ENCODE assay signal across 8 cellular contexts in the genomic region with DNA sequence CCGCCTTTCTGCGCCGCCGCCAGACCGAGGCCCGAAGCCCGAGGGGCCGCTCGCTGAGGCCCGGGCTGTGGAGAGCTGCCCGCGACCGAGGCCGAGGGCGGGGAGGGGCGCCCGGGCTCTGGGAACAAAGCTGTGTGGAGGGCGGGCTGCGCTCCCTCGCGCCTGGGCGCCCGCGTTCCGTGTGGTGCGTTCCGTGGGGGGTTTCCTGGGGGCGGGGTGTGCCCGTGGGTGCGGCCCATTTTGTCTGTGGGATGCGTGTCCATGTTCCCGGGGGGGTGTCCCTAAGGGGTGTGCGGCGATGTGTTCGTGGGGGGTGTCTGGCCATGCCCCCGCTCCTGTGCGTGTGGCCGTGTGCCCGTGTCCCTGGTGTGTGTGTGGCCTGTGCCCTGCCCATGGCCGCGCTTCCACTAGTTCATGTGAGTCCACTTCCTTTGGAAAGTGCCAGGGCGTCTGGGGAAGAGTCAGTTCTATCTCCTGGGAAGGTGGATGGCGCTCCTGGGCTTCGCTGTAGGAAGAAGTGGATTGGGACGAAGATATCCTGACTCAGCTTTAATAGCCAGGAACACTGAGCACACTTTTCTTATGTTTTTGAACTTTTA. TPM values are rescaled to one million over a fixed set of nuclear protein-coding genes. Genes with fewer than 3 reads are reported as not detected.
DNase-seq lines count a peak whose midpoint lies in the region; ATAC-seq, FAIRE-seq and TF ChIP-seq lines count a peak whose summit lies in the region.

No MANE protein-coding gene starts in this region.

- H3K4me1 ChIP-seq in A673 (ENCODE audit: insufficient read depth, low read length, poor library complexity, severe bottlenecking) = peaks cover 18% of the 10 kb centered on the region
- peaks cover 3% of the 10 kb centered on the region for H3K4me1 ChIP-seq in Loucy (ENCODE audit: insufficient read depth, low read length, poor library complexity, severe bottlenecking)
- H3K4me1 ChIP-seq in H1 (replicated peaks in 1 of 4; ENCODE audit: control insufficient read depth in 3 of 4, insufficient read depth in 4 of 4, low read length in 3 of 4) = peaks cover 0 to 10% (median 2%) of the 10 kb centered on the region in 4 experiments; a peak in 4 of 7 replicates
- H3K4me1 ChIP-seq in muscle layer of duodenum (ENCODE audit: control insufficient read depth in 1 of 2, insufficient read depth in 2 of 2, low read length in 2 of 2) = peaks cover 5 to 7% of the 10 kb centered on the region in 2 donors

- H2BK120ac ChIP-seq in H1 (replicated peaks; ENCODE audit: low read depth, low read length) = no peak overlapping the region

- H3K9me3 Mint-ChIP-seq in stimulated activated effector memory CD8-positive, alpha-beta T cell treated with anti-CD3 and anti-CD28 coated beads, Interleukin-12 subunit alpha, Interleukin-12 subunit beta, amount 100 ng/mL, for 72 hours = no peaks in the 10 kb centered on the region

- 2% methylated on average over 29 of the region's 45 CpGs; no CpG with 5 or more reads in 1 of the 2 experiments for WGBS in H1 (ENCODE audit: extremely low coverage in 1 of 2, insufficient coverage in 1 of 2, insufficient read length in 1 of 2, insufficient replicate concordance in 2 of 2, low coverage in 1 of 2, low lambda C conversion rate in 2 of 2, missing lambda C conversion rate in 1 of 2), 2 experiments

- TF ChIP-seq POLR2A in H1 (IDR thresholded peaks at IDR 0.05; ENCODE audit: control extremely low read depth in 1 of 2, low read depth in 2 of 2, low read length in 2 of 2) = peak in 1 of 2 experiments; percentile 17; a peak in 2 of 3 replicates

- TF ChIP-seq CTCF in A673 (conservative IDR thresholded peaks at IDR 0.05; ENCODE audit: low read depth, low read length) (no peak), Loucy (conservative IDR thresholded peaks at IDR 0.05; ENCODE audit: low read length) (no peak), H1 (IDR thresholded peaks at IDR 0.05; ENCODE audit: control extremely low read depth in 1 of 3, insufficient read depth in 1 of 3, low read depth in 1 of 3, low read length in 3 of 3) (no peak)

- no peak overlapping the region for H3K23ac ChIP-seq in H1 (ENCODE audit: insufficient read length)

- no peak overlapping the region for H2BK15ac ChIP-seq in H1 (ENCODE audit: low read length)

- H3K9me2 ChIP-seq in Loucy (replicated peaks; ENCODE audit: low read depth, low read length) = no peaks in the 10 kb centered on the region

- H3K4me3 Mint-ChIP-seq in stimulated activated effector memory CD8-positive, alpha-beta T cell treated with anti-CD3 and anti-CD28 coated beads, Interleukin-12 subunit alpha, Interleukin-12 subunit beta, amount 100 ng/mL, for 72 hours = peak overlapping the region; percentile 87

- H3K9me3 ChIP-seq in A673 (ENCODE audit: low read depth, low read length, poor library complexity, severe bottlenecking) (no peaks in the 10 kb centered on the region), Loucy (ENCODE audit: insufficient read depth, low read depth, low read length) (no peaks in the 10 kb centered on the region), H1 (ENCODE audit: insufficient read depth in 2 of 2, low read depth in 1 of 2, low read length in 1 of 2) (no peaks in the 10 kb centered on the region), muscle layer of duodenum (ENCODE audit: control insufficient read depth in 1 of 2, low read length in 2 of 2) (no peaks in the 10 kb centered on the region)

- CTCF ChIA-PET in A673 (lab: Charles Lee) (interaction anchor here (1.4 kb wide), 1 partner anchor 27 kb away, joined by 6 read pairs; the partner anchor contains the start of gene MAPK8IP3), H1 (lab: Charles Lee; ENCODE audit: partially characterized antibody) (interaction anchor here (0.6 to 1.8 kb wide), 6 partner anchors 13 to 505 kb away, joined by 3 to 4 read pairs (median 4); no protein-coding TSS in a partner anchor)

- peak overlapping the region; percentile 87 for H3K4me3 ChIP-seq in A673 (ENCODE audit: low read depth, low read length, poor library complexity, severe bottlenecking)
- H3K4me3 ChIP-seq in Loucy (ENCODE audit: low read length, poor library complexity, severe bottlenecking) = peak overlapping the region; percentile 90
- H3K4me3 ChIP-seq in H1 (ENCODE audit: extremely low read depth in 1 of 4, insufficient read depth in 2 of 4, low read depth in 3 of 4, low read length in 4 of 4) = peak overlapping the region; percentile 87 to 99 (median 94)
- peak overlapping the region; percentile 78 to 82 for H3K4me3 ChIP-seq in muscle layer of duodenum (ENCODE audit: low read depth in 1 of 2, low read length in 2 of 2)

- peak overlapping the region; percentile 71 for H4K5ac ChIP-seq in H1 (ENCODE audit: insufficient read length, low read depth, low read length)

- H2BK20ac ChIP-seq in H1 (ENCODE audit: low read length) = no peak overlapping the region

- FAIRE-seq in H1 (lab: Jason Lieb, UNC) = no peak

- POLR2A ChIA-PET in A673 (lab: Charles Lee; ENCODE audit: low non-redundant PET) = interaction anchor here (0.7 to 1.0 kb wide), 2 partner anchors 14 to 29 kb away, joined by 3 read pairs; no protein-coding TSS in a partner anchor
- POLR2A ChIA-PET in H1 (lab: Charles Lee; ENCODE audit: partially characterized antibody) = interaction anchor here (0.6 to 4.0 kb wide), 24 partner anchors 8 to 338 kb away, joined by 3 to 34 read pairs (median 4); partner anchors contain the start of genes EME2, FAHD1, MAPK8IP3 and MRPS34

- H2AK5ac ChIP-seq in H1 (ENCODE audit: low read depth, low read length) = 0 out of 2 replicates have a peak overlapping the region, but pooled peaks have one; percentile 45

- peaks cover 11% of the 10 kb centered on the region for H3K79me1 ChIP-seq in H1 (ENCODE audit: low read depth, low read length)

- H3K27ac ChIP-seq in A673 (ENCODE audit: low read depth, low read length, poor library complexity, severe bottlenecking) (peak overlapping the region; percentile 90), H1 (ENCODE audit: low read depth, low read length) (peak overlapping the region; percentile 87), muscle layer of duodenum (ENCODE audit: low read length) (peak overlapping the region; percentile 27)

- peak overlapping the region; percentile 92 for H3K4me2 ChIP-seq in Loucy (ENCODE audit: low read depth, low read length, poor library complexity, severe bottlenecking)
- peak overlapping the region; percentile 86 to 89 for H3K4me2 ChIP-seq in H1 (ENCODE audit: insufficient read depth in 1 of 2, low read depth in 2 of 2, low read length in 2 of 2)

- peak overlapping the region; percentile 91 for H3K27ac Mint-ChIP-seq in stimulated activated effector memory CD8-positive, alpha-beta T cell treated with anti-CD3 and anti-CD28 coated beads, Interleukin-12 subunit alpha, Interleukin-12 subunit beta, amount 100 ng/mL, for 72 hours

- H3K23me2 ChIP-seq in H1 (ENCODE audit: low read depth, low read length) = peaks cover 8% of the 10 kb centered on the region

- peaks cover 28% of the 10 kb centered on the region for H3K36me3 Mint-ChIP-seq in stimulated activated effector memory CD8-positive, alpha-beta T cell treated with anti-CD3 and anti-CD28 coated beads, Interleukin-12 subunit alpha, Interleukin-12 subunit beta, amount 100 ng/mL, for 72 hours

- peak overlapping the region; percentile 90; the same call in 1 of the 2 replicates for H3K18ac ChIP-seq in H1 (ENCODE audit: extremely low read depth, low read length)

- peaks cover 29% of the 10 kb centered on the region for H3K4me1 Mint-ChIP-seq in stimulated activated effector memory CD8-positive, alpha-beta T cell treated with anti-CD3 and anti-CD28 coated beads, Interleukin-12 subunit alpha, Interleukin-12 subunit beta, amount 100 ng/mL, for 72 hours

- DNase-seq in A673 (ENCODE audit: low spot score) (peak; percentile 31), H1 (ENCODE audit: low read depth in 1 of 2, low spot score in 2 of 2) (no peak)
- DNase-seq in activated CD4-positive, alpha-beta T cell treated with anti-CD3 and anti-CD28 coated beads, Interleukin-2, amount 50 U/mL, for 4 hours = peak; percentile 49 to 50
- DNase-seq in stimulated activated effector memory CD8-positive, alpha-beta T cell treated with anti-CD3 and anti-CD28 coated beads, Interleukin-12 subunit alpha, Interleukin-12 subunit beta, amount 100 ng/mL, for 72 hours (ENCODE audit: low spot score in 2 of 2) = peak; percentile 27 to 71

- no peaks in the 10 kb centered on the region for H3F3A ChIP-seq in Loucy (ENCODE audit: low read depth)

- TF ChIP-seq EP300 in H1 (IDR thresholded peaks at IDR 0.05; ENCODE audit: borderline replicate concordance in 1 of 2, low read depth in 2 of 2, low read length in 2 of 2) = no peak

- ATAC-seq in GM19035 (IDR thresholded peaks at IDR 0.05; ENCODE audit: unreplicated experiment) = peak; percentile 28
- ATAC-seq in stimulated activated effector memory CD8-positive, alpha-beta T cell treated with anti-CD3 and anti-CD28 coated beads, Interleukin-12 subunit alpha, Interleukin-12 subunit beta, amount 100 ng/mL, for 72 hours = peak; percentile 31
- ATAC-seq in GM21423 (IDR thresholded peaks at IDR 0.05; ENCODE audit: unreplicated experiment) = no peak

- H3K27me3 ChIP-seq in A673 (replicated peaks; ENCODE audit: insufficient read depth, low read depth, low read length, poor library complexity) = no peaks in the 10 kb centered on the region
- H3K27me3 ChIP-seq in Loucy (ENCODE audit: insufficient read depth, low read length, poor library complexity, severe bottlenecking) = no peaks in the 10 kb centered on the region
- no peaks in the 10 kb centered on the region for H3K27me3 ChIP-seq in H1 (replicated peaks in 1 of 4; ENCODE audit: control insufficient read depth in 3 of 4, extremely low read depth in 1 of 4, insufficient read depth in 3 of 4, low read length in 3 of 4)
- H3K27me3 ChIP-seq in muscle layer of duodenum (ENCODE audit: low read depth, low read length) = no peaks in the 10 kb centered on the region

- H2BK5ac ChIP-seq in H1 (ENCODE audit: low read depth, low read length) = no peak overlapping the region; the same call in 1 of the 2 replicates

- TSS peak; percentile 53 for BruUV-seq in A673 (replicated peaks; lab: Mats Ljungman, UMichigan)

- H4K20me1 ChIP-seq in Loucy (ENCODE audit: insufficient read depth, low read length, poor library complexity, severe bottlenecking) (peaks cover 12% of the 10 kb centered on the region), H1 (replicated peaks in 1 of 2; ENCODE audit: control insufficient read depth in 1 of 2, insufficient read depth in 2 of 2, low read length in 2 of 2) (peaks cover 9 to 24% of the 10 kb centered on the region in 2 experiments)

- H3K14ac ChIP-seq in H1 (ENCODE audit: insufficient read length) = peak overlapping the region; percentile 82

- peak overlapping the region; percentile 79 for H3K56ac ChIP-seq in H1 (replicated peaks; ENCODE audit: insufficient read length, low read depth, low read length)

- peak overlapping the region; percentile 89 for H4K8ac ChIP-seq in H1 (ENCODE audit: extremely low read depth, insufficient read depth, low read length)

- peak overlapping the region; percentile 91 for H4K91ac ChIP-seq in H1 (replicated peaks; ENCODE audit: insufficient read length, low read length)

- peaks cover 19% of the 10 kb centered on the region for H3K36me3 ChIP-seq in A673 (ENCODE audit: insufficient read depth, low read length, poor library complexity, severe bottlenecking)
- peaks cover 5% of the 10 kb centered on the region; the same call in 1 of the 2 replicates for H3K36me3 ChIP-seq in Loucy (ENCODE audit: insufficient read depth, low read length)
- peaks cover 2 to 28% (median 11%) of the 10 kb centered on the region in 4 experiments; a peak in 7 of 8 replicates for H3K36me3 ChIP-seq in H1 (ENCODE audit: control insufficient read depth in 2 of 4, insufficient read depth in 4 of 4, low read length in 3 of 4)
- H3K36me3 ChIP-seq in muscle layer of duodenum (ENCODE audit: control insufficient read depth in 1 of 2, insufficient read depth in 2 of 2, low read length in 2 of 2) = peaks cover 9 to 27% of the 10 kb centered on the region in 2 donors

- H3K4ac ChIP-seq in H1 (replicated peaks; ENCODE audit: insufficient read length, low read depth, low read length) = peak overlapping the region; percentile 98

- intact Hi-C loops in A673 (cut with micrococcal nuclease; ENCODE audit: unreplicated experiment) = no loop called here

- TF ChIP-seq RAD21 in H1 (IDR thresholded peaks at IDR 0.05 in 1 of 2, conservative IDR thresholded peaks at IDR 0.05 in 1 of 2; ENCODE audit: low read depth in 2 of 2, low read length in 2 of 2) = no peak

- H3K9ac ChIP-seq in Loucy (ENCODE audit: low read depth, low read length, poor library complexity, severe bottlenecking) (peak overlapping the region; percentile 94), H1 (replicated peaks in 1 of 4; ENCODE audit: extremely low read depth in 1 of 4, low read depth in 3 of 4, low read length in 3 of 4) (peak overlapping the region; percentile 87 to 94 (median 90))

- H2BK12ac ChIP-seq in H1 (ENCODE audit: low read depth, low read length) = no peak overlapping the region

- H2AFZ ChIP-seq in Loucy (ENCODE audit: low read length) (0 out of 2 replicates have a peak overlapping the region, but pooled peaks have one; percentile 27), H1 (ENCODE audit: low read length) (no peak overlapping the region)

- H3K79me2 ChIP-seq in Loucy (ENCODE audit: insufficient read depth, low read length) (peaks cover 44% of the 10 kb centered on the region), H1 (ENCODE audit: control insufficient read depth in 1 of 2, insufficient read depth in 2 of 2, low read length in 2 of 2) (peaks cover 41 to 53% of the 10 kb centered on the region in 2 experiments)

RNA-seq across cellular contexts. Expression of gene JPT2, which starts 0.5 kb away (rescaled TPM):
- total RNA-seq in A673 (2021) = 197 and 200 TPM in 2 replicates
- total RNA-seq in H1 (2021; fragmentation: NEBNext Ultra II Directional; extraction: Animal tissue kit (Norgen Biotek cat#: 25700)) = 197 and 199 TPM in 2 replicates
- 67.6 and 70.8 TPM in 2 replicates for polyA plus RNA-seq in H1 (2011; rRNA removed)
- polyA plus RNA-seq in H1 (2011; cell fraction: cytosol; rRNA removed) = 86.6 TPM
- 66.1 TPM for polyA plus RNA-seq in H1 (2011; cell fraction: nucleus; rRNA removed)
- 108 to 121 TPM (median 116 TPM) in 4 replicates for polyA plus RNA-seq in H1 (2012, experiment 1 of 2)
- 65.0 TPM for polyA plus RNA-seq in H1 (2012, experiment 2 of 2)
- polyA plus RNA-seq in H1 (2013, experiment 1 of 2) = 101 TPM
- polyA plus RNA-seq in H1 (2013, experiment 2 of 2) = 104 TPM
- 76.5 and 91.0 TPM in 2 replicates for polyA minus RNA-seq in H1 (2011; rRNA and poly(A)+ RNA removed)
- 55.5 TPM for polyA minus RNA-seq in H1 (2011; cell fraction: cytosol; rRNA and poly(A)+ RNA removed)
- polyA minus RNA-seq in H1 (2011; cell fraction: nucleus; rRNA and poly(A)+ RNA removed) = 37.6 TPM

RNA-seq across cellular contexts. Expression of gene MAPK8IP3, which starts 27.4 kb away (rescaled TPM):
- total RNA-seq in A673 (2021) = 66.9 and 69.2 TPM in 2 replicates
- total RNA-seq in H1 (2021; fragmentation: NEBNext Ultra II Directional; extraction: Animal tissue kit (Norgen Biotek cat#: 25700)) = 41.4 and 43.4 TPM in 2 replicates
- 16.9 and 27.9 TPM in 2 replicates for polyA plus RNA-seq in H1 (2011; rRNA removed)
- polyA plus RNA-seq in H1 (2011; cell fraction: cytosol; rRNA removed) = 32.3 TPM
- polyA plus RNA-seq in H1 (2011; cell fraction: nucleus; rRNA removed) = 174 TPM
- polyA plus RNA-seq in H1 (2012, experiment 1 of 2) = 31.6 to 50.2 TPM (median 47.8 TPM) in 4 replicates
- polyA plus RNA-seq in H1 (2012, experiment 2 of 2) = 19.0 TPM
- 28.5 TPM for polyA plus RNA-seq in H1 (2013, experiment 1 of 2)
- polyA plus RNA-seq in H1 (2013, experiment 2 of 2) = 25.8 TPM
- polyA minus RNA-seq in H1 (2011; rRNA and poly(A)+ RNA removed) = 20.9 and 23.0 TPM in 2 replicates
- 32.1 TPM for polyA minus RNA-seq in H1 (2011; cell fraction: cytosol; rRNA and poly(A)+ RNA removed)
- 67.2 TPM for polyA minus RNA-seq in H1 (2011; cell fraction: nucleus; rRNA and poly(A)+ RNA removed)

Comparison
In these comparisons a context has a peak if more than half of its experiments do, and no peak if none do; other contexts are left out.
1. DNase-seq: peak in A673 (single experiment), activated CD4-positive, alpha-beta T cell treated with anti-CD3 and anti-CD28 coated beads, Interleukin-2, amount 50 U/mL, for 4 hours (2 of 2) and stimulated activated effector memory CD8-positive, alpha-beta T cell treated with anti-CD3 and anti-CD28 coated beads, Interleukin-12 subunit alpha, Interleukin-12 subunit beta, amount 100 ng/mL, for 72 hours (2 of 2); none in H1 (0 of 2).
2. H3K27ac ChIP-seq: peak in every context shown above with its lines; median percentile 90 in A673; 87 in H1; 27 in muscle layer of duodenum.
3. Peak in every context shown above with its lines, with median percentiles within 50 percentile points of each other: H3K4me3 ChIP-seq.